In the genomic region with DNA sequence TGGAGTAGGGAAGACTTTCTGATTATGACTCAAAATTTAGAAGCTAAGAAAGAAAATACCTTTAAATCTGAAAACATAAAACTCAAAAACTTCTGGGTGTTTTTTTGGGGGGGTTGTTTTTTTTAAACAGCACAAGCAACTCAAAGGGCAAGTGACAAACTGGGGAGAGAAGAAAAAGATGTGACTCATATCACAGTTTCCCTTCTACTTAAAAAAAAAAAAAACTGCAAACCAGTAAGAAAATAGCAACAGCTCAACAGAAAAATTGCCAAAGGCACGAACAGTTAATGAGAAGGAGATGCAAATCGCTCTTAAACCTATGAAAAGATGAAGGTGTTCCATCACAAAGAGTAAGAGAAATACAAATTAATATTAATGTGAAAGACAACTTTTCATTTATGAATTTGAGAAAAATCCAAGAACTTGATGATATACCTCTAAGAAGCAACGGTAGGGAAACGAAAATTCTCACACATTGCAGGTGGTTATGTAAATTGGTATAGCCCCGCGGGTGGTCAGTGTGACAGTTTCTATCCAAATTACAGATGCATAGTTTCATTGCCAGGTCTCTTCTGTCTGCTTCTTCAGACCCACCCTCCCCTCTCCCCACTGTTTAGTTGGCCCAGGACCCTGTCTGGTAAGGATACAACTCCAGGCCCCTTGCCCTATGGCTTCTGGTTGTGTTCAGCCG, we compare ENCODE assay signal across 9 cellular contexts. TPM values are rescaled to one million over a fixed set of nuclear protein-coding genes. Genes with fewer than 3 reads are reported as not detected.
A peak's percentile ranks its signal among the peaks of the same experiment; 100 is the strongest.
DNase-seq lines count a peak whose midpoint lies in the region; ATAC-seq and TF ChIP-seq lines count a peak whose summit lies in the region.
"Had no signal": no experiment of that assay in that cellular context is flagged by ENCODE, and none has a peak within 500 bp of the region (broad histone marks: within the 10 kb centered on the region; RNA-seq: fewer than 3 reads in every experiment).

No MANE protein-coding gene starts in this region.

- peak; percentile 40 for TF ChIP-seq POLR2A in GM18951 (IDR thresholded peaks at IDR 0.05; ENCODE audit: extremely low read depth, insufficient read depth, insufficient read length)

- no peak overlapping the region for H2AFZ ChIP-seq in trophoblast cell (ENCODE audit: insufficient read depth, low read length, poor library complexity)

- in situ Hi-C loops in GM18951 (cut with MboI; ENCODE audit: low sequenced_read_pairs, unreplicated experiment) = no loop called here

- H3K9ac ChIP-seq in trophoblast cell (ENCODE audit: low read length) = no peak overlapping the region

- ATAC-seq in HG02678 (IDR thresholded peaks at IDR 0.05; ENCODE audit: unreplicated experiment) (peak; percentile 76), left cardiac atrium (no peak)

- no peak overlapping the region for H2BK5ac ChIP-seq in trophoblast cell (ENCODE audit: low read depth, low read length, poor library complexity)

- H3K14ac ChIP-seq in trophoblast cell (ENCODE audit: low read length) = no peak overlapping the region

- H2AK5ac ChIP-seq in trophoblast cell (ENCODE audit: low read length) = no peak overlapping the region

- no peaks in the 10 kb centered on the region for H3K27me3 ChIP-seq in trophoblast cell (ENCODE audit: insufficient read depth, low read length)
- H3K27me3 ChIP-seq: right atrium auricular region had no signal

- peaks cover 8 to 9% of the 10 kb centered on the region in 2 experiments for H3K4me1 ChIP-seq in trophoblast cell (ENCODE audit: control insufficient read depth in 1 of 2, insufficient read depth in 2 of 2, low read length in 2 of 2)

- no peak overlapping the region for H3K27ac ChIP-seq in trophoblast cell (ENCODE audit: low read depth, low read length)
- H3K27ac ChIP-seq: right atrium auricular region had no signal

- no peak overlapping the region for H2BK120ac ChIP-seq in trophoblast cell (ENCODE audit: insufficient read depth, low read length, poor library complexity)

- peak; percentile 16 to 44 for DNase-seq in NCI-H526 (lab: John Stamatoyannopoulos, UW)
- no peak for DNase-seq in trophoblast cell
- no peak for DNase-seq in hepatic stellate cell (ENCODE audit: low spot score)
- DNase-seq in COR-L47 (lab: John Stamatoyannopoulos, UW) = no peak
- DNase-seq in foreskin fibroblast = no peak
- no peak for DNase-seq in left cardiac atrium

- H3K79me1 ChIP-seq in trophoblast cell (ENCODE audit: low read length) = no peaks in the 10 kb centered on the region

- H4K91ac ChIP-seq in trophoblast cell (ENCODE audit: low read depth, low read length) = no peak overlapping the region

- intact Hi-C loops in left cardiac atrium (cut with DNase I) = no loop called here

- H3K23ac ChIP-seq in trophoblast cell (ENCODE audit: low read length) = no peak overlapping the region

- H4K12ac ChIP-seq in trophoblast cell (ENCODE audit: low read depth, low read length) = peak overlapping the region; percentile 51

- H4K8ac ChIP-seq in trophoblast cell (ENCODE audit: low read depth, low read length) = no peak overlapping the region

- H3K79me2 ChIP-seq in trophoblast cell (ENCODE audit: control insufficient read depth, insufficient read depth, low read length, poor library complexity) = no peaks in the 10 kb centered on the region

- no CpG with 5 or more reads among the region's 7 CpGs for WGBS in trophoblast cell (ENCODE audit: extremely low coverage, insufficient coverage, insufficient read length)

- no peaks in the 10 kb centered on the region for H3K9me3 ChIP-seq in trophoblast cell (ENCODE audit: insufficient read depth, low read depth, low read length)
- H3K9me3 ChIP-seq: right atrium auricular region had no signal

- H2BK12ac ChIP-seq in trophoblast cell (ENCODE audit: low read length) = no peak overlapping the region

- H3K36me3 ChIP-seq in trophoblast cell (ENCODE audit: control insufficient read depth in 1 of 2, insufficient read depth in 2 of 2, low read length in 2 of 2) = peaks cover 0 to 4% of the 10 kb centered on the region in 2 experiments
- H3K36me3 ChIP-seq: right atrium auricular region had no signal

- TF ChIP-seq CTCF in foreskin fibroblast (IDR thresholded peaks at IDR 0.05; ENCODE audit: low read depth, low read length) = no peak

- no peak overlapping the region for H3K4me3 ChIP-seq in trophoblast cell (ENCODE audit: low read depth, low read length)
- H3K4me3 ChIP-seq in foreskin fibroblast (ENCODE audit: low read depth in 1 of 2, low read length in 2 of 2) = no peak overlapping the region
- H3K4me3 ChIP-seq: right atrium auricular region had no signal

- H3K18ac ChIP-seq in trophoblast cell (ENCODE audit: low read length) = no peak overlapping the region

- H3K4ac ChIP-seq in trophoblast cell (ENCODE audit: low read depth, low read length) = no peak overlapping the region

- H3K4me2 ChIP-seq in trophoblast cell (ENCODE audit: low read length) = no peak overlapping the region

RNA-seq across cellular contexts. Expression of gene IFNAR2, which starts 9.0 kb away (rescaled TPM):
- 7.0 and 7.9 TPM in 2 replicates for polyA plus RNA-seq in trophoblast cell (2013)
- total RNA-seq in left cardiac atrium = 10 to 100 TPM; 14.6 to 26.8 TPM

RNA-seq across cellular contexts. Expression of gene IL10RB, which starts 27.5 kb away (rescaled TPM):
- polyA plus RNA-seq in trophoblast cell (2013) = 8.6 and 8.7 TPM in 2 replicates
- total RNA-seq in left cardiac atrium = 10 to 100 TPM; 14.9 to 16.7 TPM

Comparison
In these comparisons a context has a peak if more than half of its experiments do, and no peak if none do; other contexts are left out.
1. DNase-seq: peak in NCI-H526 (2 of 2); none in trophoblast cell (0 of 2), hepatic stellate cell (single experiment), COR-L47 (single experiment), foreskin fibroblast (0 of 2) and left cardiac atrium (single experiment).